Comparison of ENCODE assay signal across 8 cellular contexts in the genomic region with DNA sequence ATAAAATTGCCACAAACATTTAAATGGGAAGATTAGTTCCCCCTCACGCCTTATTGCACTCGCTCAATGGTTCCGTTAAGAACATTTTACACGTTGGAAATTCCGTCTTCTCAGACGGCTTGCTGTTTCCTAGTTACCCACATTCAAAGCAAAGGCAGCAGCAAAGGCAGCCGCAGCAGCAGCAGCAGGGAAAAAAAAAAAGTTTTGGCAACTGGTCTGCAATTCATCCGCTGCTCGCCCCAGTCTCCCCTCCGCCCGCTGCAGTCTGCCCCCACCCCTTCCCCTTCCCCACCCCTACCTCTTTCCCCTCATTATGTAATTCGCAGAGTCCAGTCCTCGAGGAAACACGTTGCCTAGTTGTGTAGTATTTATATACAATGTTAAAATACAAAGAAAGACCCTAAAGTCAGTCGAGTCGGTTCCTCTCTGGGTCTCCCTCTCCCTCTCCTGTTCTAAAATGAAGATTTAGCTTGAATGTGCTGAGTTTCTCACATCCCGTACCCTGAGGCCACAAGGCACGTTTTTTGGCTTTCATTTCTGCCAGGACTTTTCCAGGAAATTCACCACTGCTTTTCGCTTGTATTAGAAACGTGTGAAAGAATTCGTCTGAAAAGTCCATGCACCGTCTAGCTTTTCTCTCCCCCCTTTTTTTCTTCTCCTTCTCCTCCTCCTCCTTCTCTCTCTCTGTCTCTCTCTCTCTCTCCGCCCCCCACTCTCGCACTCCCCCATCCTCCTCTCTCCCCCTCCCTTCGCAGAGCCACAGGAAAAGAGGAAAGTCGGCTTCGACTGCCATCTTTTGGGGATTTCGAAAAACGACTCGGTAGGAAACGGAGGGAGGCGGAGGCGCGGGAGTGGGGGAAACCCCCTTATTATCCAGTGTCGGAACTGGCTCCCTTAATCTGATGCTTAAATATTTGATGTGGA.
DNase-seq lines count a peak whose midpoint lies in the region; ATAC-seq, FAIRE-seq and TF ChIP-seq lines count a peak whose summit lies in the region.

No MANE protein-coding gene starts in this region.

- peak overlapping the region; percentile 74 for H3K9ac ChIP-seq in keratinocyte (ENCODE audit: control insufficient read depth, extremely low read depth, insufficient read depth, low read length)
- peak overlapping the region in 1 of 3 donors; percentile 12 for H3K9ac ChIP-seq in skeletal muscle tissue (ENCODE audit: low read depth in 1 of 3, low read length in 3 of 3)

- H3K27me3 ChIP-seq in keratinocyte (ENCODE audit: control insufficient read depth, extremely low read depth, insufficient read depth, low read length): peaks cover 39% of the 10 kb centered on the region
- peaks cover 53 to 62% (median 61%) of the 10 kb centered on the region in 3 donors for H3K27me3 ChIP-seq in skeletal muscle tissue (ENCODE audit: control insufficient read depth in 3 of 3, insufficient read depth in 3 of 3, low read length in 3 of 3)

- H4K20me1 ChIP-seq in keratinocyte (ENCODE audit: control insufficient read depth, extremely low read depth, insufficient read depth, low read length): no peaks in the 10 kb centered on the region

- no peaks in the 10 kb centered on the region for H3K79me2 ChIP-seq in keratinocyte (ENCODE audit: control insufficient read depth, insufficient read depth, low read length)

- no peaks in the 10 kb centered on the region for H3K9me3 ChIP-seq in keratinocyte (ENCODE audit: control insufficient read depth, low read depth, low read length)
- H3K9me3 ChIP-seq in skeletal muscle tissue (ENCODE audit: control insufficient read depth in 3 of 3, low read length in 3 of 3): no peaks in the 10 kb centered on the region

- dilution Hi-C loops in keratinocyte (cut with MboI; ENCODE audit: extremely low pct_ligation_motif_present, low sequenced_read_pairs): no loop called here

- H3K36me3 ChIP-seq in keratinocyte (ENCODE audit: control insufficient read depth in 2 of 2, extremely low read depth in 1 of 2, insufficient read depth in 2 of 2, low read length in 2 of 2) (no peaks in the 10 kb centered on the region), skeletal muscle tissue (ENCODE audit: control insufficient read depth in 3 of 3, insufficient read depth in 3 of 3, low read length in 3 of 3) (peaks cover 0 to 5% (median 4%) of the 10 kb centered on the region in 3 donors)

- peak overlapping the region; percentile 85 for H2AFZ ChIP-seq in keratinocyte (ENCODE audit: control insufficient read depth, low read length)

- no peak for FAIRE-seq in keratinocyte (lab: Jason Lieb, UNC)

- H3K4me2 ChIP-seq in keratinocyte (ENCODE audit: control insufficient read depth, extremely low read depth, insufficient read depth, low read depth, low read length): peak overlapping the region; percentile 98

- DNase-seq in AG09309 (ENCODE audit: low read depth) (no peak), HK-2 (ENCODE audit: unreplicated experiment) (peak; percentile 61), NCI-H82 (lab: John Stamatoyannopoulos, UW) (peak; percentile 94), cerebellar cortex (ENCODE audit: low spot score) (peak; percentile 87), keratinocyte (ENCODE audit: low read depth, low spot score) (no peak), SK-N-DZ (ENCODE audit: low spot score) (no peak)

- H3K4me3 ChIP-seq in AG09309 (ENCODE audit: control insufficient read depth, low read depth, low read length) (peak overlapping the region; percentile 63), keratinocyte (ENCODE audit: control insufficient read depth in 2 of 3, extremely low read depth in 1 of 3, insufficient read depth in 2 of 3, low read depth in 1 of 3, low read length in 3 of 3) (peak overlapping the region; percentile 45 to 86 (median 82)), skeletal muscle tissue (ENCODE audit: low read length in 3 of 3) (peak overlapping the region; percentile 51 to 57 (median 55))

- ATAC-seq in HG03460 (IDR thresholded peaks at IDR 0.05; ENCODE audit: unreplicated experiment): no peak

- H3K27ac ChIP-seq in keratinocyte (ENCODE audit: control insufficient read depth, insufficient read depth, low read length): peak overlapping the region; percentile 26
- no peak overlapping the region for H3K27ac ChIP-seq in skeletal muscle tissue (ENCODE audit: low read depth, low read length)

- TF ChIP-seq CTCF in AG09309 (IDR thresholded peaks at IDR 0.05; ENCODE audit: control insufficient read depth, insufficient read depth, low read depth, low read length, missing control alignments) (peak; percentile 59), keratinocyte (optimal IDR thresholded peaks at IDR 0.05 in 1 of 3, IDR thresholded peaks at IDR 0.05 in 1 of 3, conservative IDR thresholded peaks at IDR 0.05 in 1 of 3; ENCODE audit: extremely low read depth in 1 of 3, insufficient read depth in 2 of 3, low read length in 3 of 3) (peak; percentile 48 to 76 (median 68))

- H3K4me1 ChIP-seq in keratinocyte (ENCODE audit: control insufficient read depth, extremely low read depth, insufficient read depth, low read length) (peaks cover 11% of the 10 kb centered on the region), skeletal muscle tissue (ENCODE audit: control insufficient read depth in 3 of 3, insufficient read depth in 3 of 3, low read length in 3 of 3) (peaks cover 16 to 22% (median 21%) of the 10 kb centered on the region in 3 donors)

- no peaks in the 10 kb centered on the region for H3K9me1 ChIP-seq in keratinocyte (ENCODE audit: control insufficient read depth, extremely low read depth, insufficient read depth, low read length)

Comparison
In these comparisons a context has a peak if more than half of its experiments do, and no peak if none do; other contexts are left out.
1. DNase-seq: peak in HK-2 (single experiment), NCI-H82 (single experiment) and cerebellar cortex (single experiment); none in AG09309 (single experiment), keratinocyte (single experiment) and SK-N-DZ (single experiment).
2. Peak in every context shown above with its lines, with median percentiles within 50 percentile points of each other: H3K4me3 ChIP-seq.